13 cellular contexts compared by ENCODE assay signal in the genomic region with DNA sequence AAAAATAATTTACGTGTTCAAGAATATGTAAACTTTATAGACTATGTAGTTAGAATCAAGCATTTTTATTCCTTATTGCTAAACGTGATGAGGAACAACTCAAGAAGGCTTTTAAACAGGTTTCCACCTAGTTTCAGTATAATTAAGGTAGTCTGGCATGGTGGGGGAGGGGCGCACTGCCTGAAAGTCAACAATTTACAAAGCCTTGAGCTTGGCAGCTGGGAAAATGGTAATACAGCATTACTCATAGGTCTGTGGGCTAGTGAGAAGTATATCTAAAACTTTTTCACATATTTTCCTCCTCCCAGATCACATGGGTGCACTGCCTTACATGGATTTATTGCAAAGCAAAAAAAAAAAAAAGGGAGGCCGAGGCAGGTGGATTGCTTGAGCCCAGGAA.
DNase-seq lines count a peak whose midpoint lies in the region; ATAC-seq, FAIRE-seq and TF ChIP-seq lines count a peak whose summit lies in the region.
"Had no signal": no experiment of that assay in that cellular context is flagged by ENCODE, and none has a peak within 500 bp of the region (broad histone marks: within the 10 kb centered on the region; RNA-seq: fewer than 3 reads in every experiment).

No MANE protein-coding gene starts in this region.

- H3K27ac Mint-ChIP-seq in WTC11: peak overlapping the region; percentile 79
- no peak overlapping the region for H3K27ac Mint-ChIP-seq in activated naive CD8-positive, alpha-beta T cell treated with anti-CD3 and anti-CD28 coated beads for 36 hours
- H3K27ac Mint-ChIP-seq: CD14-positive monocyte had no signal

- H3K9me3 ChIP-seq in A549: no peaks in the 10 kb centered on the region
- no peaks in the 10 kb centered on the region for H3K9me3 ChIP-seq in GM23248 (ENCODE audit: low read depth)

- CTCF ChIA-PET in A549 (lab: Yijun Ruan, JAX): no interaction called here
- CTCF ChIA-PET in WTC11 (lab: Charles Lee): interaction anchor here (0.7 kb wide), 1 partner anchor 39 kb away, joined by 3 read pairs; no protein-coding TSS in a partner anchor

- no peak for FAIRE-seq in A549 (lab: Jason Lieb, UNC)
- no peak for FAIRE-seq in GM19239 (lab: Jason Lieb, UNC)

- TF ChIP-seq POLR2A in A549 (IDR thresholded peaks at IDR 0.05; ENCODE audit: low read length): no peak

- no peak overlapping the region; the same call in 1 of the 2 replicates for H3K4me3 Mint-ChIP-seq in WTC11
- H3K4me3 Mint-ChIP-seq in activated naive CD8-positive, alpha-beta T cell treated with anti-CD3 and anti-CD28 coated beads for 36 hours: no peak overlapping the region
- H3K4me3 Mint-ChIP-seq: CD14-positive monocyte had no signal

- POLR2A ChIA-PET in A549 (lab: Yijun Ruan, JAX) (no interaction called here), WTC11 (lab: Charles Lee) (no interaction called here)

- DNase-seq in A549 (ENCODE audit: low read depth in 1 of 2, low spot score in 1 of 2) (peak in 1 of 2 experiments; percentile 23), GM23248 (peak; percentile 65), WTC11 (ENCODE audit: low spot score) (peak; percentile 43), hepatic stellate cell (ENCODE audit: low spot score) (peak; percentile 34), GM19239 (ENCODE audit: insufficient read length, low spot score) (no peak), RPMI8226 (no peak), NCI-H345 (lab: John Stamatoyannopoulos, UW) (no peak)
- no peak for DNase-seq in activated naive CD8-positive, alpha-beta T cell treated with anti-CD3 and anti-CD28 coated beads for 36 hours
- DNase-seq: hypothalamus; NCI-H2029; stimulated activated CD4-positive, alpha-beta T cell treated with anti-CD3 and anti-CD28 coated beads, Interleukin-1b, Interleukin-23, amount 100 ng/mL, for 48 hours; SW 1271 had no signal

- peaks cover 48% of the 10 kb centered on the region for H3K4me1 Mint-ChIP-seq in WTC11
- no peaks in the 10 kb centered on the region for H3K4me1 Mint-ChIP-seq in activated naive CD8-positive, alpha-beta T cell treated with anti-CD3 and anti-CD28 coated beads for 36 hours

- H3K4me1 ChIP-seq in A549 (peaks cover 42% of the 10 kb centered on the region), GM23248 (ENCODE audit: insufficient read depth) (peaks cover 5% of the 10 kb centered on the region; the same call in 1 of the 2 replicates)

- no peak for TF ChIP-seq RAD21 in A549 (conservative IDR thresholded peaks at IDR 0.05 in 1 of 2, IDR thresholded peaks at IDR 0.05 in 1 of 2)

- no peaks in the 10 kb centered on the region for H3K36me3 Mint-ChIP-seq in WTC11
- H3K36me3 Mint-ChIP-seq in activated naive CD8-positive, alpha-beta T cell treated with anti-CD3 and anti-CD28 coated beads for 36 hours: no peaks in the 10 kb centered on the region

- H3K9me2 ChIP-seq in GM23248 (ENCODE audit: insufficient read depth): no peaks in the 10 kb centered on the region

- H4K20me1 ChIP-seq in GM23248 (ENCODE audit: insufficient read depth): 0 out of 2 replicates have a peak, but pooled peaks cover 3% of the 10 kb centered on the region

- peaks cover 37% of the 10 kb centered on the region for H3K79me2 ChIP-seq in GM23248 (ENCODE audit: insufficient read depth)

- H3K27me3 Mint-ChIP-seq in WTC11 (ENCODE audit: low read depth): no peaks in the 10 kb centered on the region
- no peaks in the 10 kb centered on the region for H3K27me3 Mint-ChIP-seq in activated naive CD8-positive, alpha-beta T cell treated with anti-CD3 and anti-CD28 coated beads for 36 hours

- H3K27me3 ChIP-seq in GM23248 (replicated peaks; ENCODE audit: insufficient read depth): no peaks in the 10 kb centered on the region

- H3K4me2 ChIP-seq in A549: peak overlapping the region; percentile 14
- H3K4me2 ChIP-seq in GM23248 (ENCODE audit: unreplicated experiment): no peak overlapping the region

- no peaks in the 10 kb centered on the region for H3K36me3 ChIP-seq in GM23248 (ENCODE audit: low read depth)

- H3K9ac ChIP-seq in GM23248: no peak overlapping the region

- no peaks in the 10 kb centered on the region for H3F3A ChIP-seq in GM23248 (ENCODE audit: insufficient read depth)

- ATAC-seq in A549 (no peak), WTC11 (peak; percentile 60)

- no peak overlapping the region for H3K4me3 ChIP-seq in A549
- H3K4me3 ChIP-seq in GM23248: no peak overlapping the region

- TF ChIP-seq EP300 in A549 (IDR thresholded peaks at IDR 0.05): no peak

- 50% methylated on average over 4 of the region's 4 CpGs for WGBS in A549 (ENCODE audit: missing lambda C conversion rate)
- 70 to 73% methylated on average over 4 of the region's 4 CpGs for WGBS in GM23248 (ENCODE audit: low coverage in 1 of 2, low lambda C conversion rate in 2 of 2, missing lambda C conversion rate in 2 of 2), 2 experiments

- no peaks in the 10 kb centered on the region for H3K9me3 Mint-ChIP-seq in WTC11
- H3K9me3 Mint-ChIP-seq in activated naive CD8-positive, alpha-beta T cell treated with anti-CD3 and anti-CD28 coated beads for 36 hours: no peaks in the 10 kb centered on the region
- H3K9me3 Mint-ChIP-seq: CD14-positive monocyte had no signal

- TF ChIP-seq CTCF in A549 (IDR thresholded peaks at IDR 0.05) (no peak), WTC11 (IDR thresholded peaks at IDR 0.05) (no peak)

- no peak overlapping the region for H2AFZ ChIP-seq in GM23248

- H3K27ac ChIP-seq in A549 (no peak overlapping the region), GM23248 (no peak overlapping the region)

- in situ Hi-C loops in GM23248 (cut with MboI): no loop called here

TF ChIP-seq in A549, 52 proteins besides CTCF, POLR2A, EP300 and RAD21:
- TF ChIP-seq CEBPB (IDR thresholded peaks at IDR 0.05): no peak
- TF ChIP-seq MAFK (IDR thresholded peaks at IDR 0.05; ENCODE audit: partially characterized antibody): no peak
- no peak for TF ChIP-seq BHLHE40 (IDR thresholded peaks at IDR 0.05; ENCODE audit: low read depth, low read length)
- TF ChIP-seq, protein P1, sequence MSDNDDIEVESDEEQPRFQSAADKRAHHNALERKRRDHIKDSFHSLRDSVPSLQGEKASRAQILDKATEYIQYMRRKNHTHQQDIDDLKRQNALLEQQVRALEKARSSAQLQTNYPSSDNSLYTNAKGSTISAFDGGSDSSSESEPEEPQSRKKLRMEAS (IDR thresholded peaks at IDR 0.05): no peak
- no peak for TF ChIP-seq KDM1A (IDR thresholded peaks at IDR 0.05; ENCODE audit: low read depth)
- TF ChIP-seq RARB (CRISPR knock-in tag; IDR thresholded peaks at IDR 0.05): no peak
- TF ChIP-seq HOXB13 (CRISPR knock-in tag; IDR thresholded peaks at IDR 0.05; ENCODE audit: low read depth): no peak
- TF ChIP-seq NPAS2 (CRISPR knock-in tag; IDR thresholded peaks at IDR 0.05; ENCODE audit: borderline replicate concordance): no peak
- TF ChIP-seq ZFP36 (IDR thresholded peaks at IDR 0.05; ENCODE audit: borderline replicate concordance, partially characterized antibody): no peak
- TF ChIP-seq RFX5 (IDR thresholded peaks at IDR 0.05): no peak
- TF ChIP-seq CHD2 (IDR thresholded peaks at IDR 0.05; ENCODE audit: low read length, partially characterized antibody): no peak
- TF ChIP-seq, protein P2, sequence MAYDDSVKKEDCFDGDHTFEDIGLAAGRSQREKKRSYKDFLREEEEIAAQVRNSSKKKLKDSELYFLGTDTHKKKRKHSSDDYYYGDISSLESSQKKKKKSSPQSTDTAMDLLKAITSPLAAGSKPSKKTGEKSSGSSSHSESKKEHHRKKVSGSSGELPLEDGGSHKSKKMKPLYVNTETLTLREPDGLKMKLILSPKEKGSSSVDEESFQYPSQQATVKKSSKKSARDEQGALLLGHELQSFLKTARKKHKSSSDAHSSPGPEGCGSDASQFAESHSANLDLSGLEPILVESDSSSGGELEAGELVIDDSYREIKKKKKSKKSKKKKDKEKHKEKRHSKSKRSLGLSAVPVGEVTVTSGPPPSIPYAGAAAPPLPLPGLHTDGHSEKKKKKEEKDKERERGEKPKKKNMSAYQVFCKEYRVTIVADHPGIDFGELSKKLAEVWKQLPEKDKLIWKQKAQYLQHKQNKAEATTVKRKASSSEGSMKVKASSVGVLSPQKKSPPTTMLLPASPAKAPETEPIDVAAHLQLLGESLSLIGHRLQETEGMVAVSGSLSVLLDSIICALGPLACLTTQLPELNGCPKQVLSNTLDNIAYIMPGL (CRISPR knock-in tag; IDR thresholded peaks at IDR 0.05; ENCODE audit: borderline replicate concordance): no peak

TF ChIP-seq in WTC11, 78 proteins besides CTCF, POLR2A, EP300 and RAD21 (continues in another document):
- TF ChIP-seq OVOL2 (CRISPR knock-in tag; IDR thresholded peaks at IDR 0.05; ENCODE audit: borderline replicate concordance) (no peak), NR2C2 (CRISPR knock-in tag; IDR thresholded peaks at IDR 0.05) (no peak), ESRRA (CRISPR knock-in tag; IDR thresholded peaks at IDR 0.05; ENCODE audit: borderline replicate concordance) (no peak), ZNF263 (CRISPR knock-in tag; IDR thresholded peaks at IDR 0.05; ENCODE audit: low read depth) (no peak)
- TF ChIP-seq, protein P3, sequence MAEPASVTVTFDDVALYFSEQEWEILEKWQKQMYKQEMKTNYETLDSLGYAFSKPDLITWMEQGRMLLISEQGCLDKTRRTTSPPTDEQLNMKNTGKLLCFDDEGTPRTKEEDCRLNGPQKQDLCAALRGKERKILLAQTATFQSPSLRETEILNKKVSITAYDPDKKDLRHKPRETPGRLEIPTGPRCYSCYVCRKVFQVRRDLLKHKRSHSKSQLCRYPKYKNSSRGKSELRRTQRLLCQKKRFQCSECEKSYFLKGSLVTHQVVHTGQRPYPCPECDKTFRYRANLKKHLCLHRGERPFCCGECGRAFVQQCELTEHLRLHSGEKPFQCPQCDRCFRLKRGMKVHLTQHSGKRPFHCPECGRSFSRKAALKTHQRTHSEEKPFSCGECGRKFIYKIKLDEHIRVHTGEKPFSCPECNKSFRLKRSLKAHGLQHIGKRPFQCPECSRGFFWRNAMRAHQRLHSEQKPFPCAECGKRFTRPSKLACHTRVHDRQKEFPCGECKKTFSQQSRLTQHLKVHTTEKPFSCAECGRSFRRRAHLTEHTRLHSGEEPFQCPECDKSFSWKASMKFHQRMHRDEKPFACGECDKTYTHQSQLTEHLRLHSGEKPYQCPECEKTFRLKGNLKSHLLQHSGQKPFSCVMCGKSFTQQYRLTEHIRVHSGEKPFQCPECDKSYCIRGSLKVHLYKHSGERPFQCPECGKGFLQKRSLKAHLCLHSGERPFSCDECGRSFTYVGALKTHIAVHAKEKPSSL (CRISPR knock-in tag; conservative IDR thresholded peaks at IDR 0.05): no peak
- TF ChIP-seq, protein P4, sequence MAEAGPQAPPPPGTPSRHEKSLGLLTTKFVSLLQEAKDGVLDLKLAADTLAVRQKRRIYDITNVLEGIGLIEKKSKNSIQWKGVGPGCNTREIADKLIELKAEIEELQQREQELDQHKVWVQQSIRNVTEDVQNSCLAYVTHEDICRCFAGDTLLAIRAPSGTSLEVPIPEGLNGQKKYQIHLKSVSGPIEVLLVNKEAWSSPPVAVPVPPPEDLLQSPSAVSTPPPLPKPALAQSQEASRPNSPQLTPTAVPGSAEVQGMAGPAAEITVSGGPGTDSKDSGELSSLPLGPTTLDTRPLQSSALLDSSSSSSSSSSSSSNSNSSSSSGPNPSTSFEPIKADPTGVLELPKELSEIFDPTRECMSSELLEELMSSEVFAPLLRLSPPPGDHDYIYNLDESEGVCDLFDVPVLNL (CRISPR knock-in tag; IDR thresholded peaks at IDR 0.05; ENCODE audit: borderline replicate concordance, low read depth): no peak

Comparison
In these comparisons a context has a peak if more than half of its experiments do, and no peak if none do; other contexts are left out.
1. DNase-seq: peak in GM23248 (single experiment), WTC11 (single experiment) and hepatic stellate cell (single experiment); none in GM19239 (single experiment), RPMI8226 (single experiment), activated naive CD8-positive, alpha-beta T cell treated with anti-CD3 and anti-CD28 coated beads for 36 hours (single experiment) and NCI-H345 (single experiment).